8 cellular contexts compared by ENCODE assay signal in genomic region chr17:28951428-28951990, GRCh38. TPM values are rescaled to one million over a fixed set of nuclear protein-coding genes. Genes with fewer than 3 reads are reported as not detected.
DNase-seq lines count a peak whose midpoint lies in the region; ATAC-seq and TF ChIP-seq lines count a peak whose summit lies in the region.

TSS of gene PHF12 (minus strand) at chr17:28951518. CDS start at chr17:28950960, 558 bp downstream.

- ATAC-seq in GM19397 (IDR thresholded peaks at IDR 0.05; ENCODE audit: unreplicated experiment) (peak; percentile 66), HG03571 (IDR thresholded peaks at IDR 0.05; ENCODE audit: unreplicated experiment) (peak; percentile 43)

- TF ChIP-seq RAD21 in liver (IDR thresholded peaks at IDR 0.05), result no peak

- H3K27me3 ChIP-seq in dorsolateral prefrontal cortex (no peaks in the 10 kb centered on the region), liver (ENCODE audit: control insufficient read depth in 4 of 4, insufficient read depth in 4 of 4, low read length in 3 of 4) (no peaks in the 10 kb centered on the region)

- H3K4me1 ChIP-seq in liver (ENCODE audit: control insufficient read depth in 4 of 4, insufficient read depth in 4 of 4, low read length in 3 of 4), result peaks cover 3 to 28% (median 22%) of the 10 kb centered on the region in 4 donors

- H3K36me3 ChIP-seq in liver (ENCODE audit: control insufficient read depth in 4 of 4, insufficient read depth in 3 of 4, low read depth in 1 of 4, low read length in 3 of 4), result no peaks in the 10 kb centered on the region

- H3K27ac ChIP-seq in dorsolateral prefrontal cortex (peak within 1 kb of the TSS; percentile 93 to 100 (median 100)), liver (ENCODE audit: low read depth in 1 of 2, low read length in 2 of 2) (peak within 1 kb of the TSS; percentile 95 to 99)

- TF ChIP-seq CTCF in dorsolateral prefrontal cortex (IDR thresholded peaks at IDR 0.05 in 54 of 56, conservative IDR thresholded peaks at IDR 0.05 in 2 of 56; ENCODE audit: low read depth in 1 of 56, partially characterized antibody in 56 of 56) (peak in 3 of 56 donors; percentile 8 to 19 (median 12)), liver (IDR thresholded peaks at IDR 0.05; ENCODE audit: low read depth, low read length, missing input control) (no peak)

- under 1% methylated on average over 51 of the region's 51 CpGs for WGBS in liver

- intact Hi-C loops in dorsolateral prefrontal cortex (cut with DNase I), result loop anchor here (5.0 kb wide), 3 partner anchors 49 to 614 kb away; partner anchors contain the start of genes DHRS13 (in 1 of the 2), FAM222B (in 1 of the 2), IFT20 (in 1 of the 2) and TNFAIP1 (in 1 of the 2)

- no peaks in the 10 kb centered on the region for H3K9me3 ChIP-seq in liver (ENCODE audit: control insufficient read depth in 4 of 4, low read length in 3 of 4)

- H3K9ac ChIP-seq in liver (ENCODE audit: low read depth in 1 of 2, low read length in 2 of 2), result peak within 1 kb of the TSS; percentile 78 to 88

- peak; percentile 91 to 100 (median 99) for DNase-seq in C1 segment of cervical spinal cord (lab: John Stamatoyannopoulos, UW)
- peak; percentile 100 for DNase-seq in NCI-H82 (lab: John Stamatoyannopoulos, UW)
- peak; percentile 99 for DNase-seq in activated CD4-positive, alpha-beta T cell treated with anti-CD3 and anti-CD28 coated beads, Interleukin-2, amount 50 U/mL, for 48 hours
- peak; percentile 99 to 100 (median 99) for DNase-seq in dorsolateral prefrontal cortex
- peak; percentile 100 for DNase-seq in stimulated activated CD4-positive, alpha-beta T cell treated with anti-CD3 and anti-CD28 coated beads, Interleukin-4, amount 100 ng/mL, for 24 hours

- peak within 1 kb of the TSS; percentile 70 to 99 (median 88) for H3K4me3 ChIP-seq in dorsolateral prefrontal cortex
- H3K4me3 ChIP-seq in liver (ENCODE audit: low read depth in 1 of 3, low read length in 3 of 3), result peak within 1 kb of the TSS; percentile 80 to 94 (median 94)

TF ChIP-seq in liver, 16 proteins besides CTCF, POLR2A, EP300 and RAD21:
- TF ChIP-seq EGR1 (IDR thresholded peaks at IDR 0.05; ENCODE audit: low read depth in 2 of 2) (peak; percentile 27 to 64), RXRA (IDR thresholded peaks at IDR 0.05) (peak; percentile 6 to 33), GABPA (IDR thresholded peaks at IDR 0.05 in 1 of 2, conservative IDR thresholded peaks at IDR 0.05 in 1 of 2) (peak in 1 of 2 donors; percentile 47), ZBTB33 (IDR thresholded peaks at IDR 0.05) (peak; percentile 93), HNF4A (conservative IDR thresholded peaks at IDR 0.05) (no peak), JUND (IDR thresholded peaks at IDR 0.05) (no peak)
TF ChIP-seq in liver: peak in this region for 4.

RNA-seq across cellular contexts. Expression of gene PHF12, which starts in this region (rescaled TPM):
- total RNA-seq in dorsolateral prefrontal cortex (10 to 100 TPM; 32.6 to 65.4 (median 44.1) TPM), liver (10 to 100 TPM; 15.5 to 21.3 TPM)
- 1 to 10 TPM; 4.3 to 7.9 TPM for polyA plus RNA-seq in liver

Comparison
In these comparisons a context has a peak if more than half of its experiments do, and no peak if none do; other contexts are left out.
1. Peak in every context shown above with its lines: DNase-seq, ATAC-seq, H3K4me3 ChIP-seq and H3K27ac ChIP-seq.